In the genomic region with DNA sequence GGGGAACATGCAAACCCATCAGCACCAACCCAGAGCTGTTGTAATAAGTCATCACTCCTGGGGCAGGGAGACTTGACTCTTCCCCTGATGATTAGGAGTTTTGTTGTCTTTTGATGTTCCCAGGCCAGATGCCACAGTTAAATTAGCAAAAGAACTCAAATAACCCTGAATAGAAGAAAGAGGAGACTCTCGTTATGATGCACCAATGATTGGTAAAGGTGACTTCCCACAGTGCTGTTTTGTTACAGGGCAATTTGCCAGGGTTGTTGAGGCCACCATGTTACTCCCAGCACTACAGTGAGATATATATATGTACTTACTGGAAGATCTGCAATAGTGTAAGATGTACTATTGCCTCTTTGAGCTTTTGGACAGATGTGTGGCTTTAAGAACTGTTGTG, we compare ENCODE assay signal across 1 cellular context.
TF ChIP-seq lines count a peak whose summit lies in the region.

No MANE protein-coding gene starts in this region.

TF ChIP-seq in GM12878, 131 proteins besides CTCF, POLR2A, EP300 and RAD21:
- TF ChIP-seq PRDM15 (CRISPR knock-in tag; IDR thresholded peaks at IDR 0.05) (no peak), IRF4 (IDR thresholded peaks at IDR 0.05; ENCODE audit: low read depth, low read length) (peak; percentile 66; the same call in 1 of the 2 replicates), RCOR1 (conservative IDR thresholded peaks at IDR 0.05; ENCODE audit: low read depth, low read length) (no peak), RUNX3 (IDR thresholded peaks at IDR 0.05; ENCODE audit: low read length) (peak; percentile 73), JUNB (IDR thresholded peaks at IDR 0.05) (peak; percentile 72), ZBED1 (IDR thresholded peaks at IDR 0.05; ENCODE audit: borderline replicate concordance) (peak; percentile 72; the same call in 1 of the 2 replicates), FOXM1 (IDR thresholded peaks at IDR 0.05; ENCODE audit: low read depth, low read length) (peak; percentile 61; the same call in 1 of the 2 replicates), CREM (IDR thresholded peaks at IDR 0.05; ENCODE audit: low read depth) (0 out of 2 replicates have a peak, but pooled peaks have one; percentile 7), NKRF (conservative IDR thresholded peaks at IDR 0.05) (no peak), NFIC (IDR thresholded peaks at IDR 0.05; ENCODE audit: low read depth, low read length) (peak; percentile 58; the same call in 1 of the 2 replicates), BCL11A (IDR thresholded peaks at IDR 0.05; ENCODE audit: low read depth, low read length) (peak; percentile 22; the same call in 1 of the 2 replicates), TCF7 (IDR thresholded peaks at IDR 0.05; ENCODE audit: borderline replicate concordance) (no peak), BRCA1 (IDR thresholded peaks at IDR 0.05; ENCODE audit: low read depth, low read length) (no peak), EED (IDR thresholded peaks at IDR 0.05; ENCODE audit: low read depth) (peak; percentile 51), YBX1 (IDR thresholded peaks at IDR 0.05) (no peak), NR2F1 (conservative IDR thresholded peaks at IDR 0.05) (no peak), ATF2 (IDR thresholded peaks at IDR 0.05; ENCODE audit: low read length) (peak; percentile 67; the same call in 1 of the 2 replicates), DPF2 (IDR thresholded peaks at IDR 0.05) (no peak), ETV6 (conservative IDR thresholded peaks at IDR 0.05 in 1 of 2, IDR thresholded peaks at IDR 0.05 in 1 of 2; ENCODE audit: borderline replicate concordance in 1 of 2, low read depth in 1 of 2) (no peak)
- TF ChIP-seq, protein P1, sequence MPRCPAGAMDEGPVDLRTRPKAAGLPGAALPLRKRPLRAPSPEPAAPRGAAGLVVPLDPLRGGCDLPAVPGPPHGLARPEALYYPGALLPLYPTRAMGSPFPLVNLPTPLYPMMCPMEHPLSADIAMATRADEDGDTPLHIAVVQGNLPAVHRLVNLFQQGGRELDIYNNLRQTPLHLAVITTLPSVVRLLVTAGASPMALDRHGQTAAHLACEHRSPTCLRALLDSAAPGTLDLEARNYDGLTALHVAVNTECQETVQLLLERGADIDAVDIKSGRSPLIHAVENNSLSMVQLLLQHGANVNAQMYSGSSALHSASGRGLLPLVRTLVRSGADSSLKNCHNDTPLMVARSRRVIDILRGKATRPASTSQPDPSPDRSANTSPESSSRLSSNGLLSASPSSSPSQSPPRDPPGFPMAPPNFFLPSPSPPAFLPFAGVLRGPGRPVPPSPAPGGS (IDR thresholded peaks at IDR 0.05; ENCODE audit: borderline replicate concordance, insufficient read depth, low read depth, low read length, poor library complexity, severe bottlenecking) = peak; percentile 66
- TF ChIP-seq, protein P2, sequence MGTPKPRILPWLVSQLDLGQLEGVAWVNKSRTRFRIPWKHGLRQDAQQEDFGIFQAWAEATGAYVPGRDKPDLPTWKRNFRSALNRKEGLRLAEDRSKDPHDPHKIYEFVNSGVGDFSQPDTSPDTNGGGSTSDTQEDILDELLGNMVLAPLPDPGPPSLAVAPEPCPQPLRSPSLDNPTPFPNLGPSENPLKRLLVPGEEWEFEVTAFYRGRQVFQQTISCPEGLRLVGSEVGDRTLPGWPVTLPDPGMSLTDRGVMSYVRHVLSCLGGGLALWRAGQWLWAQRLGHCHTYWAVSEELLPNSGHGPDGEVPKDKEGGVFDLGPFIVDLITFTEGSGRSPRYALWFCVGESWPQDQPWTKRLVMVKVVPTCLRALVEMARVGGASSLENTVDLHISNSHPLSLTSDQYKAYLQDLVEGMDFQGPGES (IDR thresholded peaks at IDR 0.05) = no peak
- TF ChIP-seq, protein P3, sequence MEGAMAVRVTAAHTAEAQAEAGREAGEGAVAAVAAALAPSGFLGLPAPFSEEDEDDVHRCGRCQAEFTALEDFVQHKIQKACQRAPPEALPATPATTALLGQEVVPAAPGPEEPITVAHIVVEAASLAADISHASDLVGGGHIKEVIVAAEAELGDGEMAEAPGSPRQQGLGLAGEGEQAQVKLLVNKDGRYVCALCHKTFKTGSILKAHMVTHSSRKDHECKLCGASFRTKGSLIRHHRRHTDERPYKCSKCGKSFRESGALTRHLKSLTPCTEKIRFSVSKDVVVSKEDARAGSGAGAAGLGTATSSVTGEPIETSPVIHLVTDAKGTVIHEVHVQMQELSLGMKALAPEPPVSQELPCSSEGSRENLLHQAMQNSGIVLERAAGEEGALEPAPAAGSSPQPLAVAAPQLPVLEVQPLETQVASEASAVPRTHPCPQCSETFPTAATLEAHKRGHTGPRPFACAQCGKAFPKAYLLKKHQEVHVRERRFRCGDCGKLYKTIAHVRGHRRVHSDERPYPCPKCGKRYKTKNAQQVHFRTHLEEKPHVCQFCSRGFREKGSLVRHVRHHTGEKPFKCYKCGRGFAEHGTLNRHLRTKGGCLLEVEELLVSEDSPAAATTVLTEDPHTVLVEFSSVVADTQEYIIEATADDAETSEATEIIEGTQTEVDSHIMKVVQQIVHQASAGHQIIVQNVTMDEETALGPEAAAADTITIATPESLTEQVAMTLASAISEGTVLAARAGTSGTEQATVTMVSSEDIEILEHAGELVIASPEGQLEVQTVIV (IDR thresholded peaks at IDR 0.05; ENCODE audit: borderline replicate concordance, partially characterized antibody) = no peak
